In the genomic region with DNA sequence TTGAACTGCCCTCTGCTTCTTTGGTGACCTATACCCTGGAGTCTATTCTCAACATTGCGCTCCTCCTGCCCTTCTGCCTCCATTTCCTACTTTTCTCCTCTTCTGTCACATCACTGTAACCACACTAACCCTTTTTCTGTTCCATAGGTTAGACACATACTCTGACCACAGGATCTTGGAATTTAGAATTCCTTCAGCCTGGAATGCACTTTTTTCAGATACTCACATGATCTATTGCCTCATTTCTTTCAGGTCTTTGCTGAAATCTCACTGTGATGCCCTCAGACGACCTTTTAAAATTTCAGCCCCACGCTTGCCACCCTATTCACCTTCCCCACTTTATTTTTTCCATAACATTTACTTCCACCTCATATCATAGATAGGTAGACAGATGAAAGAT, we compare ENCODE assay signal across 27 cellular contexts. TPM values are rescaled to one million over a fixed set of nuclear protein-coding genes. Genes with fewer than 3 reads are reported as not detected.
"Had no signal": no experiment of that assay in that cellular context is flagged by ENCODE, and none has a peak within 500 bp of the region (broad histone marks: within the 10 kb centered on the region; RNA-seq: fewer than 3 reads in every experiment).

No MANE protein-coding gene starts in this region.

- H3K4me1 ChIP-seq: left ventricle myocardium inferior, lower lobe of right lung, neural progenitor cell, prostate gland had no signal

- H3K4me1 Mint-ChIP-seq: neural progenitor cell had no signal

- H3K4me2 ChIP-seq: neural progenitor cell had no signal

- H3K4me3 Mint-ChIP-seq: memory B cell; natural killer cell treated with Interleukin-12 subunit alpha and Interleukin-12 subunit beta and Interleukin-15 and Interleukin-18, amount 100 ng/mL, for 72 hours; neural progenitor cell; type B pancreatic cell had no signal

- H3K27ac Mint-ChIP-seq: memory B cell, neural progenitor cell, type B pancreatic cell had no signal

- ATAC-seq: esophagus mucosa; heart right ventricle; lower lobe of right lung; natural killer cell treated with Interleukin-12 subunit alpha and Interleukin-12 subunit beta and Interleukin-15 and Interleukin-18, amount 100 ng/mL, for 72 hours; pancreas; right lobe of liver had no signal

- H3K9ac ChIP-seq: neural progenitor cell had no signal

- H3K27me3 Mint-ChIP-seq: memory B cell, type B pancreatic cell had no signal

- H3K36me3 Mint-ChIP-seq: neural progenitor cell, type B pancreatic cell had no signal

- H3K27ac ChIP-seq: heart right ventricle, left ventricle myocardium inferior, lower lobe of right lung, neural progenitor cell, pancreas, prostate gland, right lobe of liver, stomach, thoracic aorta had no signal

- H3K27me3 ChIP-seq: neural progenitor cell, pancreas, right lobe of liver, spleen, stomach had no signal

- H3K9me3 Mint-ChIP-seq: type B pancreatic cell had no signal

- H3K9me3 ChIP-seq: lower lobe of right lung, pancreas, prostate gland, right lobe of liver, thoracic aorta had no signal

- DNase-seq: effector memory CD4-positive, alpha-beta T cell; heart right ventricle; islet precursor cell; left ventricle myocardium inferior; lower lobe of right lung; midbrain; occipital lobe; pancreas; retina; right lobe of liver; spleen; stimulated activated CD4-positive, alpha-beta T cell treated with anti-CD3 and anti-CD28 coated beads, Interleukin-15, amount 100 ng/mL, for 24 hours; stimulated activated CD4-positive, alpha-beta T cell treated with anti-CD3 and anti-CD28 coated beads, Interleukin-2, amount 100 ng/mL, for 24 hours; stimulated activated naive CD4-positive, alpha-beta T cell; stomach; substantia nigra had no signal

- H3K36me3 ChIP-seq: heart right ventricle, left ventricle myocardium inferior, lower lobe of right lung, neural progenitor cell, pancreas, prostate gland, right lobe of liver, spleen, stomach, thoracic aorta had no signal

- H2AFZ ChIP-seq: neural progenitor cell had no signal

- H3K4me3 ChIP-seq: heart right ventricle, left ventricle myocardium inferior, lower lobe of right lung, neural progenitor cell, pancreas, prostate gland, right lobe of liver, spleen, stomach, thoracic aorta had no signal

RNA-seq across cellular contexts. Expression of gene VNN1, which starts 5.1 kb away (rescaled TPM):
- total RNA-seq: fibroblast of lung, occipital lobe had no signal
- polyA plus RNA-seq: fibroblast of lung had no signal

RNA-seq across cellular contexts. Expression of gene VNN2, which starts 48.9 kb away (rescaled TPM):
- total RNA-seq: glomerular endothelial cell had no signal

RNA-seq across cellular contexts. Expression of gene TAAR1, which starts 49.8 kb away (rescaled TPM):
- total RNA-seq: esophagus mucosa; fibroblast of lung; frontal cortex; glomerular endothelial cell; heart right ventricle; left ventricle myocardium inferior; lower lobe of right lung; natural killer cell treated with Interleukin-12 subunit alpha and Interleukin-12 subunit beta and Interleukin-15 and Interleukin-18, amount 100 ng/mL, for 72 hours; occipital lobe; pancreas; prostate gland; right lobe of liver; skeletal muscle tissue; thoracic aorta had no signal
- polyA plus RNA-seq: fibroblast of lung, heart right ventricle, spleen, stomach had no signal
